In the genomic region with DNA sequence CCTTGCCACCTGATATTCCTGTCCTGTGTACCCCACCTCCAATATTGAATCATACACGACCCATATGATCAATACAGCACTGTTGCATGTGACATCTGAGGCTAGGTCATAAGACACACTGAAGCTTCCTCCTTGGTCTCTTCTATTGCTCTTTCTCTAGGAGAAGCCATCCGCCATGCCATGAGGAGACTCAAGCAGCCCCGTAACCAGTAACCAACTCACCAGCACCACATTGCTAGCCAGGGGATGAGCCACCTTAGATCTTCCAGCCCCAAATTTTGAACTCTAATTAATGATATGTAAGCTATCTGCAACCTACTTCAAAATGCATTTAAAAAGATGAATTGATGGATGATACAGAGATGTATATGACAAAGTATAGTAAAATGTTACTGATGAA, we compare ENCODE assay signal across 9 cellular contexts. TPM values are rescaled to one million over a fixed set of nuclear protein-coding genes. Genes with fewer than 3 reads are reported as not detected.
DNase-seq lines count a peak whose midpoint lies in the region; ATAC-seq and TF ChIP-seq lines count a peak whose summit lies in the region.
"Had no signal": no experiment of that assay in that cellular context is flagged by ENCODE, and none has a peak within 500 bp of the region (broad histone marks: within the 10 kb centered on the region; RNA-seq: fewer than 3 reads in every experiment).

No MANE protein-coding gene starts in this region.

- no peak for TF ChIP-seq POLR2A in gastroesophageal sphincter (IDR thresholded peaks at IDR 0.05)

- no peak for DNase-seq in activated T-cell treated with anti-CD3 and anti-CD28 coated beads, Interleukin-2, amount 50 U/mL, for 4 hours
- DNase-seq in activated T-cell treated with anti-CD3 and anti-CD28 coated beads, Interleukin-2, amount 50 U/mL, for 48 hours, result no peak
- no peak for DNase-seq in activated CD8-positive, alpha-beta T cell treated with anti-CD3 and anti-CD28 coated beads, Interleukin-2, amount 10 ng/mL, durations not matched to agents 7 days and 5 days
- DNase-seq in SK-N-DZ (ENCODE audit: low spot score) (no peak), NCI-H128 (lab: John Stamatoyannopoulos, UW; ENCODE audit: unreplicated experiment) (no peak)

- H3K27me3 ChIP-seq in iPS-18a (ENCODE audit: control insufficient read depth, insufficient read depth, low read length), result no peaks in the 10 kb centered on the region
- H3K27me3 ChIP-seq in subcutaneous abdominal adipose tissue (ENCODE audit: control insufficient read depth in 5 of 5, insufficient read depth in 4 of 5, low read length in 5 of 5), result no peaks in the 10 kb centered on the region
- no peaks in the 10 kb centered on the region for H3K27me3 ChIP-seq in gastroesophageal sphincter

- H3K27ac ChIP-seq in iPS-18a (ENCODE audit: low read length) (no peak overlapping the region), subcutaneous abdominal adipose tissue (ENCODE audit: low read depth, low read length) (peak overlapping the region; percentile 88), gastroesophageal sphincter (peak overlapping the region in 2 of 4 donors; percentile 91 to 96)

- peak overlapping the region; percentile 91 for H3K27ac Mint-ChIP-seq in activated CD8-positive, alpha-beta T cell treated with anti-CD3 and anti-CD28 coated beads, Interleukin-2, amount 10 ng/mL, durations not matched to agents 7 days and 5 days

- TF ChIP-seq CTCF in gastroesophageal sphincter (IDR thresholded peaks at IDR 0.05), result no peak

- ATAC-seq in activated T-cell treated with anti-CD3 and anti-CD28 coated beads, Interleukin-2, amount 50 U/mL, for 4 hours, result no peak
- no peak for ATAC-seq in activated CD8-positive, alpha-beta T cell treated with anti-CD3 and anti-CD28 coated beads, Interleukin-2, amount 10 ng/mL, durations not matched to agents 7 days and 5 days
- ATAC-seq in gastroesophageal sphincter, result no peak

- no peak for TF ChIP-seq EP300 in gastroesophageal sphincter (IDR thresholded peaks at IDR 0.05)

- H3K9me3 Mint-ChIP-seq in activated T-cell treated with anti-CD3 and anti-CD28 coated beads, Interleukin-2, amount 50 U/mL, for 4 hours, result peaks cover 26% of the 10 kb centered on the region
- peaks cover 32% of the 10 kb centered on the region for H3K9me3 Mint-ChIP-seq in activated CD8-positive, alpha-beta T cell treated with anti-CD3 and anti-CD28 coated beads, Interleukin-2, amount 10 ng/mL, durations not matched to agents 7 days and 5 days (ENCODE audit: insufficient read depth)

- WGBS in gastroesophageal sphincter (ENCODE audit: low coverage in 1 of 2), 2 donors, result 100% methylated on average over 2 to 3 of the region's 3 CpGs

- POLR2A ChIA-PET in activated CD8-positive, alpha-beta T cell treated with anti-CD3 and anti-CD28 coated beads, Interleukin-2, amount 10 ng/mL, durations not matched to agents 7 days and 5 days (lab: Charles Lee), result no interaction called here

- CTCF ChIA-PET in activated CD8-positive, alpha-beta T cell treated with anti-CD3 and anti-CD28 coated beads, Interleukin-2, amount 10 ng/mL, durations not matched to agents 7 days and 5 days (lab: Charles Lee), result interaction anchor here (1.2 kb wide), 1 partner anchor 244 kb away, joined by 4 read pairs; no protein-coding TSS in a partner anchor

- H3K36me3 Mint-ChIP-seq in activated T-cell treated with anti-CD3 and anti-CD28 coated beads, Interleukin-2, amount 50 U/mL, for 4 hours (ENCODE audit: insufficient read depth), result peaks cover 8% of the 10 kb centered on the region
- H3K36me3 Mint-ChIP-seq in activated CD8-positive, alpha-beta T cell treated with anti-CD3 and anti-CD28 coated beads, Interleukin-2, amount 10 ng/mL, durations not matched to agents 7 days and 5 days (ENCODE audit: low read depth), result peaks cover 15% of the 10 kb centered on the region

- peak overlapping the region; percentile 82 for H3K4me3 Mint-ChIP-seq in activated T-cell treated with anti-CD3 and anti-CD28 coated beads, Interleukin-2, amount 50 U/mL, for 4 hours
- H3K4me3 Mint-ChIP-seq in activated CD8-positive, alpha-beta T cell treated with anti-CD3 and anti-CD28 coated beads, Interleukin-2, amount 10 ng/mL, durations not matched to agents 7 days and 5 days, result peak overlapping the region; percentile 83

- peak overlapping the region; percentile 83 for H3K9ac ChIP-seq in iPS-18a (ENCODE audit: low read length)
- H3K9ac ChIP-seq in subcutaneous abdominal adipose tissue (ENCODE audit: low read length in 5 of 5), result peak overlapping the region in 1 of 5 donors; percentile 89

- H3K4me1 ChIP-seq in iPS-18a (ENCODE audit: control insufficient read depth, low read depth, low read length), result peaks cover 3% of the 10 kb centered on the region
- peaks cover 0 to 13% (median 10%) of the 10 kb centered on the region in 5 donors for H3K4me1 ChIP-seq in subcutaneous abdominal adipose tissue (ENCODE audit: control insufficient read depth in 5 of 5, insufficient read depth in 5 of 5, low read length in 5 of 5)
- peaks cover 0 to 16% (median 0%) of the 10 kb centered on the region in 3 donors for H3K4me1 ChIP-seq in gastroesophageal sphincter

- peaks cover 20% of the 10 kb centered on the region for H3K4me1 Mint-ChIP-seq in activated T-cell treated with anti-CD3 and anti-CD28 coated beads, Interleukin-2, amount 50 U/mL, for 4 hours (ENCODE audit: low read depth)
- H3K4me1 Mint-ChIP-seq in activated CD8-positive, alpha-beta T cell treated with anti-CD3 and anti-CD28 coated beads, Interleukin-2, amount 10 ng/mL, durations not matched to agents 7 days and 5 days (ENCODE audit: low read depth), result peaks cover 28% of the 10 kb centered on the region

- H3K27me3 Mint-ChIP-seq in activated T-cell treated with anti-CD3 and anti-CD28 coated beads, Interleukin-2, amount 50 U/mL, for 4 hours (ENCODE audit: low read depth), result no peaks in the 10 kb centered on the region
- H3K27me3 Mint-ChIP-seq in activated CD8-positive, alpha-beta T cell treated with anti-CD3 and anti-CD28 coated beads, Interleukin-2, amount 10 ng/mL, durations not matched to agents 7 days and 5 days (ENCODE audit: low read depth), result peaks cover 3% of the 10 kb centered on the region

- H3K9me3 ChIP-seq in iPS-18a (ENCODE audit: control insufficient read depth, low read depth, low read length) (peaks cover 7% of the 10 kb centered on the region), subcutaneous abdominal adipose tissue (ENCODE audit: control insufficient read depth in 5 of 5, low read length in 5 of 5) (peaks cover 0 to 28% (median 15%) of the 10 kb centered on the region in 5 donors), gastroesophageal sphincter (peaks cover 0 to 23% (median 3%) of the 10 kb centered on the region in 3 donors)

- no peaks in the 10 kb centered on the region for H3K36me3 ChIP-seq in iPS-18a (ENCODE audit: control insufficient read depth, low read depth, low read length)
- peaks cover 0 to 2% (median 0%) of the 10 kb centered on the region in 5 donors for H3K36me3 ChIP-seq in subcutaneous abdominal adipose tissue (ENCODE audit: control insufficient read depth in 5 of 5, insufficient read depth in 5 of 5, low read length in 5 of 5)
- H3K36me3 ChIP-seq in gastroesophageal sphincter, result peaks cover 0 to 6% of the 10 kb centered on the region in 2 donors

- H3K4me3 ChIP-seq in iPS-18a (ENCODE audit: low read length) (peak overlapping the region; percentile 67), subcutaneous abdominal adipose tissue (ENCODE audit: low read depth in 1 of 5, low read length in 5 of 5) (peak overlapping the region in 4 of 5 donors; percentile 62 to 84 (median 73)), gastroesophageal sphincter (peak overlapping the region in 1 of 2 donors; percentile 73)

RNA-seq across cellular contexts. Expression of a gene that starts 28.6 kb away (rescaled TPM):
- 10 to 100 TPM; 12.1 to 13.2 (median 13.0) TPM for total RNA-seq in activated T-cell treated with anti-CD3 and anti-CD28 coated beads, Interleukin-2, amount 50 U/mL, for 4 hours
- 10 to 100 TPM; 16.5 to 16.7 TPM for total RNA-seq in activated CD8-positive, alpha-beta T cell treated with anti-CD3 and anti-CD28 coated beads, Interleukin-2, amount 10 ng/mL, durations not matched to agents 7 days and 5 days
- 3.3 and 3.6 TPM in 2 replicates for polyA plus RNA-seq in SK-N-DZ (2014; cell fraction: cytosol; rRNA removed)
- 5.5 and 6.1 TPM in 2 replicates for polyA plus RNA-seq in SK-N-DZ (2014; cell fraction: nucleus; rRNA removed)
- total RNA-seq in gastroesophageal sphincter, result 10 to 100 TPM in 1 of 4 donors, 1 to 10 TPM in 3; 7.9 to 12.0 (median 8.8) TPM

RNA-seq across cellular contexts. Expression of a gene that starts 39.6 kb away (rescaled TPM):
- total RNA-seq in activated T-cell treated with anti-CD3 and anti-CD28 coated beads, Interleukin-2, amount 50 U/mL, for 4 hours, result not detected
- not detected for total RNA-seq in activated CD8-positive, alpha-beta T cell treated with anti-CD3 and anti-CD28 coated beads, Interleukin-2, amount 10 ng/mL, durations not matched to agents 7 days and 5 days
- polyA plus RNA-seq in SK-N-DZ (2014; cell fraction: cytosol; rRNA removed), result not detected in 2 replicates
- not detected in 2 replicates for polyA plus RNA-seq in SK-N-DZ (2014; cell fraction: nucleus; rRNA removed)
- not detected for total RNA-seq in gastroesophageal sphincter
- total RNA-seq: kidney epithelial cell had no signal

RNA-seq across cellular contexts. Expression of a gene that starts 49.0 kb away (rescaled TPM):
- not detected for total RNA-seq in activated T-cell treated with anti-CD3 and anti-CD28 coated beads, Interleukin-2, amount 50 U/mL, for 4 hours
- not detected for total RNA-seq in activated CD8-positive, alpha-beta T cell treated with anti-CD3 and anti-CD28 coated beads, Interleukin-2, amount 10 ng/mL, durations not matched to agents 7 days and 5 days
- not detected in 2 replicates for polyA plus RNA-seq in SK-N-DZ (2014; cell fraction: cytosol; rRNA removed)
- not detected in 2 replicates for polyA plus RNA-seq in SK-N-DZ (2014; cell fraction: nucleus; rRNA removed)
- total RNA-seq in gastroesophageal sphincter, result not detected
- total RNA-seq: kidney epithelial cell had no signal

RNA-seq across cellular contexts. Expression of a gene that starts 58.1 kb away (rescaled TPM):
- not detected for total RNA-seq in activated T-cell treated with anti-CD3 and anti-CD28 coated beads, Interleukin-2, amount 50 U/mL, for 4 hours
- not detected for total RNA-seq in activated CD8-positive, alpha-beta T cell treated with anti-CD3 and anti-CD28 coated beads, Interleukin-2, amount 10 ng/mL, durations not matched to agents 7 days and 5 days
- not detected in 2 replicates for polyA plus RNA-seq in SK-N-DZ (2014; cell fraction: cytosol; rRNA removed)
- polyA plus RNA-seq in SK-N-DZ (2014; cell fraction: nucleus; rRNA removed), result not detected in 2 replicates
- not detected for total RNA-seq in gastroesophageal sphincter
- total RNA-seq: kidney epithelial cell had no signal
